In the genomic region with DNA sequence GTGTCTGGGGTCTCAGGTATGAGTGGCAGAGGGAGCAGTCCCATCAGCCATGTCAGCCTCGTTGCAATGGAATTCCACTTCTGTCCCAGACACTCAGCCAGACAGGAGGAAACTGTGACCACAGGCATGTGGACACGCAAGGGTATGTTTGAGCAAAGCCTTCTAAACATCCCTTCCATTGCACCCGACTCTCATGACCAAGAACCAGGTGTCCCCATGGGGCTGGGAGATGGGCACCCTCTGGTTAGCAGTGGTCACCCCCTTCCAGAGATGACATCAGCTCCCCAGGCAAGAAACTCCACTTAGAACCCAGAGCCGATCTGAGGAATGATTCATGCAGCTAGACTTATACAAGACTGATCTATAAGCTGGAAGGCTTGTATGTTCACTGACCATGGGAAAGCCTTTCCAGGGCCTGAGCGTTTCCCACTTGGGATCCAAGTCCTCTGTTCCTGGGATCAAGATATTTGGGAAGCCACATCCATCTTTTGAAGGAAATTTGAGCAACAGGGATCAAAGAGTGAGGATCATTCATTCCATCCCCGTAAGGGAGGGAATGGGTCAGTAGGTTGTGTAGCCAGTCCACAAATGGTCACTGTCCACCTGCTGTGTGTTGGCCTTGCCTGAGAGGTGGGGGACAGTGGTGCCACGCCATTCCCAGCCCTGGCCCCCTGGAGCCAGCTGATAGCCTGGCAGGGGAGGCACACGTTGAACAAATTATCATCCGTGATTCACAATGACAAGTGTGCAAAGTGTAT, we compare ENCODE assay signal across 9 cellular contexts. TPM values are rescaled to one million over a fixed set of nuclear protein-coding genes. Genes with fewer than 3 reads are reported as not detected.
DNase-seq lines count a peak whose midpoint lies in the region; ATAC-seq and TF ChIP-seq lines count a peak whose summit lies in the region.
"Had no signal": no experiment of that assay in that cellular context is flagged by ENCODE, and none has a peak within 500 bp of the region (broad histone marks: within the 10 kb centered on the region; RNA-seq: fewer than 3 reads in every experiment).

No MANE protein-coding gene starts in this region.

- H3K4me1 ChIP-seq in BLaER1 treated with 17β-estradiol and CSF1 and Interleukin-3, amounts not matched to agents 10 nM and 100 nM, result peaks cover 71 to 89% (median 83%) of the 10 kb centered on the region in 10 experiments
- H3K4me1 ChIP-seq in ovary (ENCODE audit: insufficient read depth), result peaks cover 7% of the 10 kb centered on the region

- H3K36me3 ChIP-seq in BLaER1 treated with 17β-estradiol and CSF1 and Interleukin-3, amounts not matched to agents 10 nM and 100 nM, result peaks cover 0 to 2% (median 0%) of the 10 kb centered on the region in 11 experiments; a peak in 2 of 22 replicates
- H3K36me3 ChIP-seq in ovary, result no peaks in the 10 kb centered on the region

- peaks cover 0 to 6% (median 0%) of the 10 kb centered on the region in 11 experiments; a peak in 6 of 22 replicates for H3K9me3 ChIP-seq in BLaER1 treated with 17β-estradiol and CSF1 and Interleukin-3, amounts not matched to agents 10 nM and 100 nM (replicated peaks in 1 of 11)
- no peaks in the 10 kb centered on the region for H3K9me3 ChIP-seq in ovary
- H3K9me3 ChIP-seq: esophagus muscularis mucosa had no signal

- no peak for TF ChIP-seq EP300 in ovary (IDR thresholded peaks at IDR 0.05)

- no peak for TF ChIP-seq CTCF in ovary (IDR thresholded peaks at IDR 0.05)

- H3K9ac ChIP-seq in BLaER1 treated with 17β-estradiol and CSF1 and Interleukin-3, amounts not matched to agents 10 nM and 100 nM, result no peak overlapping the region

- ATAC-seq in HG02938 (IDR thresholded peaks at IDR 0.05; ENCODE audit: unreplicated experiment), result no peak

- peak overlapping the region; percentile 37 to 95 (median 73); a peak in 20 of 22 replicates for H3K4me2 ChIP-seq in BLaER1 treated with 17β-estradiol and CSF1 and Interleukin-3, amounts not matched to agents 10 nM and 100 nM

- 68 to 73% (median 70%) methylated on average over 9 of the region's 9 CpGs for WGBS in ovary, 3 donors

- intact Hi-C loops in ovary (cut with DNase I), result loop anchor here in 3 of 4 donors (5.0 kb wide), 4 partner anchors 125 to 490 kb away; partner anchors contain the start of gene ADRM1 (in 1 of the 3)

- DNase-seq in HT-29 (ENCODE audit: low spot score) (peak; percentile 51), astrocyte of the hippocampus (ENCODE audit: low read depth, low spot score) (peak; percentile 73), myocyte (ENCODE audit: low read depth) (peak; percentile 61), ovary (no peak), SHP77 (lab: John Stamatoyannopoulos, UW) (no peak), NCI-H345 (lab: John Stamatoyannopoulos, UW) (no peak)

- peaks cover 0 to 18% (median 5%) of the 10 kb centered on the region in 11 experiments; a peak in 14 of 22 replicates for H4K20me1 ChIP-seq in BLaER1 treated with 17β-estradiol and CSF1 and Interleukin-3, amounts not matched to agents 10 nM and 100 nM

- peak overlapping the region in 2 of 11 experiments; percentile 11 to 21; a peak in 3 of 22 replicates for H3K27ac ChIP-seq in BLaER1 treated with 17β-estradiol and CSF1 and Interleukin-3, amounts not matched to agents 10 nM and 100 nM
- no peak overlapping the region for H3K27ac ChIP-seq in ovary

- no peak for TF ChIP-seq POLR2A in ovary (IDR thresholded peaks at IDR 0.05)

- H3K27me3 ChIP-seq in BLaER1 treated with 17β-estradiol and CSF1 and Interleukin-3, amounts not matched to agents 10 nM and 100 nM, result no peaks in the 10 kb centered on the region
- no peaks in the 10 kb centered on the region for H3K27me3 ChIP-seq in ovary
- H3K27me3 ChIP-seq: esophagus muscularis mucosa had no signal

- H3K4me3 ChIP-seq in BLaER1 treated with 17β-estradiol and CSF1 and Interleukin-3, amounts not matched to agents 10 nM and 100 nM, result no peak overlapping the region
- H3K4me3 ChIP-seq in ovary, result no peak overlapping the region
- H3K4me3 ChIP-seq: esophagus muscularis mucosa had no signal

RNA-seq across cellular contexts. Expression of gene MRGBP, which starts 3.9 kb away (rescaled TPM):
- 88.8 and 98.8 TPM in 2 replicates for total RNA-seq in HT-29 (2014; rRNA removed; shearing (Covaris generic))
- 13.5 and 14.0 TPM in 2 replicates for total RNA-seq in myocyte
- polyA plus RNA-seq in myocyte (2012), result 16.6 TPM
- total RNA-seq in ovary, result 10 to 100 TPM in 5 of 7 donors, 1 to 10 TPM in 2; 7.9 to 15.2 (median 12.6) TPM
- 10 to 100 TPM in 1 of 2 donors, 1 to 10 TPM in 1; 6.2 to 11.3 TPM for polyA plus RNA-seq in ovary

RNA-seq across cellular contexts. Expression of gene OGFR, which starts 12.3 kb away (rescaled TPM):
- 197 and 202 TPM in 2 replicates for total RNA-seq in HT-29 (2014; rRNA removed; shearing (Covaris generic))
- total RNA-seq in myocyte (29.1 and 35.7 TPM in 2 replicates), ovary (10 to 100 TPM; 40.3 to 52.9 (median 45.4) TPM)
- polyA plus RNA-seq in myocyte (2012), result 28.1 TPM
- polyA plus RNA-seq in ovary, result 10 to 100 TPM; 28.6 to 43.0 TPM

RNA-seq across cellular contexts. Expression of gene COL9A3, which starts 24.5 kb away (rescaled TPM):
- 57.4 and 59.7 TPM in 2 replicates for total RNA-seq in HT-29 (2014; rRNA removed; shearing (Covaris generic))
- total RNA-seq in myocyte (0.05 TPM in 1 of 2 replicates, not detected in the other), ovary (1 to 10 TPM in 5 of 7 donors, under 1 TPM in 1, not detected in 1; 0.83 to 2.6 (median 1.6) TPM)
- polyA plus RNA-seq in myocyte (2012), result 0.09 TPM
- polyA plus RNA-seq in ovary, result 1 to 10 TPM in 1 of 2 donors, under 1 TPM in 1; 0.65 to 3.0 TPM

Comparison
In these comparisons a context has a peak if more than half of its experiments do, and no peak if none do; other contexts are left out.
1. DNase-seq: peak in HT-29 (single experiment), astrocyte of the hippocampus (single experiment) and myocyte (single experiment); none in ovary (0 of 5), SHP77 (0 of 2) and NCI-H345 (single experiment).
2. RNA of gene COL9A3, which starts 24.5 kb away (total RNA-seq): 57.4 to 59.7 TPM in HT-29; 0.83 to 2.6 TPM in ovary and 0.05 TPM in myocyte; every median in the first group is over 10 times any median in the second.